ENCODE assay signal across 9 cellular contexts in genomic region chr11:63592975-63593395, GRCh38. TPM values are rescaled to one million over a fixed set of nuclear protein-coding genes. Genes with fewer than 3 reads are reported as not detected.
DNase-seq lines count a peak whose midpoint lies in the region; ATAC-seq, FAIRE-seq and TF ChIP-seq lines count a peak whose summit lies in the region.
"Had no signal": no experiment of that assay in that cellular context is flagged by ENCODE, and none has a peak within 500 bp of the region (broad histone marks: within the 10 kb centered on the region; RNA-seq: fewer than 3 reads in every experiment).

No MANE protein-coding gene starts in this region.

- H3K27me3 ChIP-seq in naive thymus-derived CD4-positive, alpha-beta T cell (ENCODE audit: control insufficient read depth in 2 of 2, insufficient read depth in 2 of 2, low read length in 2 of 2), result no peaks in the 10 kb centered on the region

- POLR2A ChIA-PET in WTC11 (lab: Charles Lee), result no interaction called here
- POLR2A ChIA-PET in naive thymus-derived CD4-positive, alpha-beta T cell (lab: Charles Lee), result no interaction called here

- H3K36me3 Mint-ChIP-seq in WTC11, result peaks cover 84% of the 10 kb centered on the region
- peaks cover 2 to 10% (median 4%) of the 10 kb centered on the region in 5 donors for H3K36me3 Mint-ChIP-seq in naive thymus-derived CD4-positive, alpha-beta T cell

- CTCF ChIA-PET in WTC11 (lab: Charles Lee), result interaction anchor here (0.7 to 3.0 kb wide), 9 partner anchors 13 to 114 kb away, joined by 3 to 12 read pairs (median 5); partner anchors contain the start of gene PLAAT4
- CTCF ChIA-PET in naive thymus-derived CD4-positive, alpha-beta T cell (lab: Charles Lee), result no interaction called here

- no peak overlapping the region for H3K4me3 ChIP-seq in HFF-Myc (replicated peaks; ENCODE audit: low read depth, low read length)
- H3K4me3 ChIP-seq in naive thymus-derived CD4-positive, alpha-beta T cell (ENCODE audit: low read length), result no peak overlapping the region

- H3K27me3 Mint-ChIP-seq in WTC11 (ENCODE audit: low read depth), result no peaks in the 10 kb centered on the region
- H3K27me3 Mint-ChIP-seq in naive thymus-derived CD4-positive, alpha-beta T cell, result no peaks in the 10 kb centered on the region

- H3K9me3 ChIP-seq in naive thymus-derived CD4-positive, alpha-beta T cell (ENCODE audit: control insufficient read depth in 2 of 3, low read length in 3 of 3), result no peaks in the 10 kb centered on the region

- peak overlapping the region; percentile 34 for H3K27ac Mint-ChIP-seq in WTC11
- H3K27ac Mint-ChIP-seq in naive thymus-derived CD4-positive, alpha-beta T cell, result no peak overlapping the region

- no peaks in the 10 kb centered on the region for H3K4me1 ChIP-seq in naive thymus-derived CD4-positive, alpha-beta T cell (ENCODE audit: control insufficient read depth in 2 of 2, insufficient read depth in 2 of 2, low read length in 2 of 2)

- peak; percentile 65 for TF ChIP-seq CTCF in D721Med (IDR thresholded peaks at IDR 0.05; ENCODE audit: insufficient read depth, missing control alignments)
- peak; percentile 59 for TF ChIP-seq CTCF in HFF-Myc (IDR thresholded peaks at IDR 0.05; ENCODE audit: low read depth, low read length, missing control alignments)
- TF ChIP-seq CTCF in WTC11 (IDR thresholded peaks at IDR 0.05), result no peak

- DNase-seq in D721Med (ENCODE audit: insufficient read length, low spot score) (no peak), HFF-Myc (ENCODE audit: extremely low read depth, low read depth) (no peak), WTC11 (ENCODE audit: low spot score) (peak; percentile 49), kidney glomerular epithelial cell (lab: John Stamatoyannopoulos, UW) (peak; percentile 24), NCI-H446 treated with DMSO at 0.1 percent for 48 hours (lab: John Stamatoyannopoulos, UW) (no peak)
- no peak for DNase-seq in naive thymus-derived CD4-positive, alpha-beta T cell
- DNase-seq in stimulated activated naive CD4-positive, alpha-beta T cell (lab: John Stamatoyannopoulos, UW), result no peak

- peaks cover 12% of the 10 kb centered on the region for H3K4me1 Mint-ChIP-seq in WTC11
- H3K4me1 Mint-ChIP-seq in naive thymus-derived CD4-positive, alpha-beta T cell, result peaks cover 0 to 2% (median 0%) of the 10 kb centered on the region in 7 donors
- H3K4me1 Mint-ChIP-seq: immature natural killer cell had no signal

- ATAC-seq in WTC11 (peak; percentile 82), GM19324 (IDR thresholded peaks at IDR 0.05; ENCODE audit: low FRiP score, unreplicated experiment) (no peak)
- ATAC-seq in naive thymus-derived CD4-positive, alpha-beta T cell, result no peak

- no peak for FAIRE-seq in D721Med (lab: Jason Lieb, UNC)

- H3K27ac ChIP-seq in naive thymus-derived CD4-positive, alpha-beta T cell (ENCODE audit: low read depth, low read length), result no peak overlapping the region

- H3K9me3 Mint-ChIP-seq in WTC11, result peaks cover 9% of the 10 kb centered on the region; the same call in 1 of the 2 replicates
- H3K9me3 Mint-ChIP-seq in naive thymus-derived CD4-positive, alpha-beta T cell, result peaks cover 0 to 1% (median 0%) of the 10 kb centered on the region in 11 donors
- H3K9me3 Mint-ChIP-seq: immature natural killer cell had no signal

- no peak overlapping the region for H3K4me3 Mint-ChIP-seq in WTC11
- H3K4me3 Mint-ChIP-seq in naive thymus-derived CD4-positive, alpha-beta T cell, result no peak overlapping the region
- H3K4me3 Mint-ChIP-seq: immature natural killer cell had no signal

- intact Hi-C loops in naive thymus-derived CD4-positive, alpha-beta T cell (cut with micrococcal nuclease), result no loop called here

- no peaks in the 10 kb centered on the region for H3K36me3 ChIP-seq in naive thymus-derived CD4-positive, alpha-beta T cell (ENCODE audit: control insufficient read depth in 2 of 3, insufficient read depth in 3 of 3, low read length in 3 of 3)

TF ChIP-seq in WTC11, 78 proteins besides CTCF, POLR2A, EP300 and RAD21:
- peak; percentile 59; the same call in 1 of the 2 replicates for TF ChIP-seq JUN (CRISPR knock-in tag; IDR thresholded peaks at IDR 0.05)
- no peak for TF ChIP-seq RORB (CRISPR knock-in tag; IDR thresholded peaks at IDR 0.05)
- TF ChIP-seq TEAD1 (CRISPR knock-in tag; IDR thresholded peaks at IDR 0.05), result 0 out of 2 replicates have a peak, but pooled peaks have one; percentile 18
- 0 out of 2 replicates have a peak, but pooled peaks have one; percentile 11 for TF ChIP-seq ZNF121 (CRISPR knock-in tag; IDR thresholded peaks at IDR 0.05)
- TF ChIP-seq, protein P1, sequence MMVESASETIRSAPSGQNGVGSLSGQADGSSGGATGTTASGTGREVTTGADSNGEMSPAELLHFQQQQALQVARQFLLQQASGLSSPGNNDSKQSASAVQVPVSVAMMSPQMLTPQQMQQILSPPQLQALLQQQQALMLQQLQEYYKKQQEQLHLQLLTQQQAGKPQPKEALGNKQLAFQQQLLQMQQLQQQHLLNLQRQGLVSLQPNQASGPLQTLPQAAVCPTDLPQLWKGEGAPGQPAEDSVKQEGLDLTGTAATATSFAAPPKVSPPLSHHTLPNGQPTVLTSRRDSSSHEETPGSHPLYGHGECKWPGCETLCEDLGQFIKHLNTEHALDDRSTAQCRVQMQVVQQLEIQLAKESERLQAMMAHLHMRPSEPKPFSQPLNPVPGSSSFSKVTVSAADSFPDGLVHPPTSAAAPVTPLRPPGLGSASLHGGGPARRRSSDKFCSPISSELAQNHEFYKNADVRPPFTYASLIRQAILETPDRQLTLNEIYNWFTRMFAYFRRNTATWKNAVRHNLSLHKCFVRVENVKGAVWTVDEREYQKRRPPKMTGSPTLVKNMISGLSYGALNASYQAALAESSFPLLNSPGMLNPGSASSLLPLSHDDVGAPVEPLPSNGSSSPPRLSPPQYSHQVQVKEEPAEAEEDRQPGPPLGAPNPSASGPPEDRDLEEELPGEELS (CRISPR knock-in tag; IDR thresholded peaks at IDR 0.05), result 0 out of 2 replicates have a peak, but pooled peaks have one; percentile 48
- peak; percentile 55; the same call in 1 of the 2 replicates for TF ChIP-seq ETV6 (CRISPR knock-in tag; IDR thresholded peaks at IDR 0.05)

RNA-seq across cellular contexts. Expression of gene PLAAT3, which starts 21.2 kb away (rescaled TPM):
- 143 to 160 TPM (median 146 TPM) in 3 replicates for total RNA-seq in WTC11 (2021)
- total RNA-seq in naive thymus-derived CD4-positive, alpha-beta T cell, result 10 to 100 TPM in 1 of 5 experiments, 1 to 10 TPM in 3, under 1 TPM in 1; 0.92 to 10.3 (median 2.0) TPM
- 1 to 10 TPM; 1.9 to 4.8 TPM for polyA plus RNA-seq in naive thymus-derived CD4-positive, alpha-beta T cell

RNA-seq across cellular contexts. Expression of gene PLAAT2, which starts 29.8 kb away (rescaled TPM):
- total RNA-seq in WTC11 (2021), result 0.25 to 0.66 TPM (median 0.55 TPM) in 3 replicates
- under 1 TPM in 1 of 5 experiments, not detected in 4; 0.51 TPM for total RNA-seq in naive thymus-derived CD4-positive, alpha-beta T cell
- not detected for polyA plus RNA-seq in naive thymus-derived CD4-positive, alpha-beta T cell

RNA-seq across cellular contexts. Expression of gene PLAAT4, which starts 56.4 kb away (rescaled TPM):
- total RNA-seq in WTC11 (2021), result 1.1 to 2.9 TPM (median 1.4 TPM) in 3 replicates
- total RNA-seq in naive thymus-derived CD4-positive, alpha-beta T cell, result 100 to 1,000 TPM in 4 of 5 experiments, 10 to 100 TPM in 1; 96.2 to 170 (median 122) TPM
- 100 to 1,000 TPM; 430 to 468 TPM for polyA plus RNA-seq in naive thymus-derived CD4-positive, alpha-beta T cell

Comparison
In these comparisons a context has a peak if more than half of its experiments do, and no peak if none do; other contexts are left out.
1. DNase-seq: peak in WTC11 (single experiment) and kidney glomerular epithelial cell (single experiment); none in D721Med (single experiment), HFF-Myc (single experiment), naive thymus-derived CD4-positive, alpha-beta T cell (0 of 9), NCI-H446 treated with DMSO at 0.1 percent for 48 hours (single experiment) and stimulated activated naive CD4-positive, alpha-beta T cell (0 of 6).
2. RNA of gene PLAAT3, which starts 21.2 kb away (total RNA-seq): 143 to 160 TPM in WTC11; 0.92 to 10.3 TPM in naive thymus-derived CD4-positive, alpha-beta T cell; every median in the first group is over 10 times any median in the second.
3. RNA of gene PLAAT4, which starts 56.4 kb away (total RNA-seq): 96.2 to 170 TPM in naive thymus-derived CD4-positive, alpha-beta T cell; 1.1 to 2.9 TPM in WTC11; every median in the first group is over 10 times any median in the second.